4 cellular contexts compared by ENCODE assay signal in genomic region chr17:46460106-46460505, GRCh38. TPM values are rescaled to one million over a fixed set of nuclear protein-coding genes. Genes with fewer than 3 reads are reported as not detected.
DNase-seq lines count a peak whose midpoint lies in the region; FAIRE-seq and TF ChIP-seq lines count a peak whose summit lies in the region.
"Not testable (repeated sequence)": the region's sequence is repeated elsewhere in the genome, so short reads cannot be mapped to it uniquely, and the experiment has no call there.

No MANE protein-coding gene starts in this region.

- H3K4me2 ChIP-seq in keratinocyte (ENCODE audit: control insufficient read depth, extremely low read depth, insufficient read depth, low read depth, low read length) = not testable (repeated sequence)

- peak; percentile 23 for FAIRE-seq in GM19239 (lab: Jason Lieb, UNC)
- peak; percentile 62 for FAIRE-seq in bronchial epithelial cell (lab: Jason Lieb, UNC)
- FAIRE-seq in keratinocyte (lab: Jason Lieb, UNC) = peak; percentile 69
- FAIRE-seq in urothelium cell line (lab: Jason Lieb, UNC) = peak; percentile 89

- TF ChIP-seq CTCF in bronchial epithelial cell (IDR thresholded peaks at IDR 0.05; ENCODE audit: insufficient read depth, low read length, severe bottlenecking); keratinocyte (optimal IDR thresholded peaks at IDR 0.05 in 1 of 3, IDR thresholded peaks at IDR 0.05 in 1 of 3, conservative IDR thresholded peaks at IDR 0.05 in 1 of 3; ENCODE audit: extremely low read depth in 1 of 3, insufficient read depth in 2 of 3, low read length in 3 of 3): not testable (repeated sequence)

- H3K27me3 ChIP-seq in bronchial epithelial cell (ENCODE audit: control insufficient read depth, insufficient read depth, low read length); keratinocyte (ENCODE audit: control insufficient read depth, extremely low read depth, insufficient read depth, low read length): not testable (repeated sequence)

- not testable (repeated sequence) for H3K9me3 ChIP-seq in keratinocyte (ENCODE audit: control insufficient read depth, low read depth, low read length)

- not testable (repeated sequence) for H3K27ac ChIP-seq in keratinocyte (ENCODE audit: control insufficient read depth, insufficient read depth, low read length)

- dilution Hi-C loops in keratinocyte (cut with MboI; ENCODE audit: extremely low pct_ligation_motif_present, low sequenced_read_pairs) = not testable (repeated sequence)

- not testable (repeated sequence) for H2AFZ ChIP-seq in keratinocyte (ENCODE audit: control insufficient read depth, low read length)

- H3K4me3 ChIP-seq in bronchial epithelial cell (ENCODE audit: low read depth, low read length); keratinocyte (ENCODE audit: control insufficient read depth in 2 of 3, extremely low read depth in 1 of 3, insufficient read depth in 2 of 3, low read depth in 1 of 3, low read length in 3 of 3): not testable (repeated sequence)

- not testable (repeated sequence) for H4K20me1 ChIP-seq in keratinocyte (ENCODE audit: control insufficient read depth, extremely low read depth, insufficient read depth, low read length)

- H3K9ac ChIP-seq in keratinocyte (ENCODE audit: control insufficient read depth, extremely low read depth, insufficient read depth, low read length) = not testable (repeated sequence)

- H3K79me2 ChIP-seq in keratinocyte (ENCODE audit: control insufficient read depth, insufficient read depth, low read length) = not testable (repeated sequence)

- H3K4me1 ChIP-seq in keratinocyte (ENCODE audit: control insufficient read depth, extremely low read depth, insufficient read depth, low read length) = not testable (repeated sequence)

- DNase-seq in GM19239 (ENCODE audit: insufficient read length, low spot score); bronchial epithelial cell (ENCODE audit: low read depth); keratinocyte (ENCODE audit: low read depth, low spot score); urothelium cell line (ENCODE audit: low spot score): not testable (repeated sequence)

- H3K36me3 ChIP-seq in bronchial epithelial cell (ENCODE audit: control insufficient read depth, insufficient read depth, low read length); keratinocyte (ENCODE audit: control insufficient read depth in 2 of 2, extremely low read depth in 1 of 2, insufficient read depth in 2 of 2, low read length in 2 of 2): not testable (repeated sequence)

- H3K9me1 ChIP-seq in keratinocyte (ENCODE audit: control insufficient read depth, extremely low read depth, insufficient read depth, low read length) = not testable (repeated sequence)

RNA-seq across cellular contexts. Expression of gene LRRC37A2, which starts 52.2 kb away (rescaled TPM):
- 3.2 and 3.7 TPM in 2 replicates for total RNA-seq in bronchial epithelial cell
- polyA plus RNA-seq in keratinocyte = 4.6 to 6.2 TPM (median 6.1 TPM) in 3 replicates
- 3.9 TPM for polyA plus RNA-seq in keratinocyte (2011; ENCODE audit: low read depth)
- polyA plus RNA-seq in keratinocyte (2011; cell fraction: cytosol; rRNA removed) = 2.6 and 3.7 TPM in 2 replicates
- polyA plus RNA-seq in keratinocyte (2011; cell fraction: nucleus; rRNA removed) = 16.8 and 18.6 TPM in 2 replicates
- polyA plus RNA-seq in keratinocyte (2012; ENCODE audit: low replicate concordance) = 4.2 and 7.2 TPM in 2 replicates
- polyA minus RNA-seq in keratinocyte = 3.2 to 12.9 TPM (median 7.9 TPM) in 3 replicates
- polyA minus RNA-seq in keratinocyte (2011; cell fraction: cytosol; rRNA and poly(A)+ RNA removed) = 1.7 TPM
- polyA minus RNA-seq in keratinocyte (2011; cell fraction: nucleus; rRNA and poly(A)+ RNA removed) = 9.7 and 23.0 TPM in 2 replicates
